8 cellular contexts compared by ENCODE assay signal in genomic region chr1:78005755-78006154, GRCh38. TPM values are rescaled to one million over a fixed set of nuclear protein-coding genes. Genes with fewer than 3 reads are reported as not detected.
DNase-seq lines count a peak whose midpoint lies in the region; ATAC-seq and TF ChIP-seq lines count a peak whose summit lies in the region.

No MANE protein-coding gene starts in this region.

- peak overlapping the region; percentile 87 for H2AFZ ChIP-seq in parathyroid adenoma

- H3K79me2 ChIP-seq in parathyroid adenoma, result no peaks in the 10 kb centered on the region

- POLR2A ChIA-PET in activated CD4-positive, alpha-beta memory T cell treated with anti-CD3 and anti-CD28 coated beads, Interleukin-2, amount 10 ng/mL, durations not matched to agents 7 days and 5 days (lab: Charles Lee), result interaction anchor here (1.1 to 15.8 kb wide), 12 partner anchors 8 to 323 kb away, joined by 3 to 671 read pairs (median 18); partner anchors contain the start of genes FUBP1, GIPC2, USP33 and ZZZ3

- no peaks in the 10 kb centered on the region for H3K9me3 ChIP-seq in parathyroid adenoma (ENCODE audit: control insufficient read depth, low read length)

- no peak overlapping the region for H3K9ac ChIP-seq in parathyroid adenoma

- H3K4me3 ChIP-seq in parathyroid adenoma (ENCODE audit: low read depth, low read length), result peak overlapping the region; percentile 96

- TF ChIP-seq CTCF in parathyroid adenoma (IDR thresholded peaks at IDR 0.05), result no peak

- no peak for ATAC-seq in GM19467 (IDR thresholded peaks at IDR 0.05; ENCODE audit: unreplicated experiment)
- no peak for ATAC-seq in HG03460 (IDR thresholded peaks at IDR 0.05; ENCODE audit: unreplicated experiment)

- H3K4me3 Mint-ChIP-seq in activated CD4-positive, alpha-beta memory T cell treated with anti-CD3 and anti-CD28 coated beads, Interleukin-2, amount 10 ng/mL, durations not matched to agents 7 days and 5 days, result peak overlapping the region; percentile 88

- peak overlapping the region; percentile 21 for H3K27ac Mint-ChIP-seq in activated CD4-positive, alpha-beta memory T cell treated with anti-CD3 and anti-CD28 coated beads, Interleukin-2, amount 10 ng/mL, durations not matched to agents 7 days and 5 days

- peak; percentile 39 for DNase-seq in DMS114 treated with DMSO at 0.1 percent for 48 hours (lab: John Stamatoyannopoulos, UW; ENCODE audit: unreplicated experiment)
- peak; percentile 33 to 34 for DNase-seq in Kasumi-1 (lab: John Stamatoyannopoulos, UW)
- no peak for DNase-seq in activated CD4-positive, alpha-beta memory T cell treated with anti-CD3 and anti-CD28 coated beads, Interleukin-2, amount 10 ng/mL, durations not matched to agents 7 days and 5 days
- DNase-seq in foreskin melanocyte, result peak; percentile 45
- no peak for DNase-seq in GOT3 (lab: John Stamatoyannopoulos, UW)

- CTCF ChIA-PET in activated CD4-positive, alpha-beta memory T cell treated with anti-CD3 and anti-CD28 coated beads, Interleukin-2, amount 10 ng/mL, durations not matched to agents 7 days and 5 days (lab: Charles Lee), result interaction anchor here (1.2 to 2.9 kb wide), 5 partner anchors 15 to 108 kb away, joined by 3 to 27 read pairs (median 14); partner anchors contain the start of gene FUBP1

- peaks cover 38% of the 10 kb centered on the region for H3K4me1 Mint-ChIP-seq in activated CD4-positive, alpha-beta memory T cell treated with anti-CD3 and anti-CD28 coated beads, Interleukin-2, amount 10 ng/mL, durations not matched to agents 7 days and 5 days

- H3K27me3 ChIP-seq in parathyroid adenoma (ENCODE audit: control insufficient read depth, insufficient read depth, low read length), result no peaks in the 10 kb centered on the region

- no peaks in the 10 kb centered on the region for H3K36me3 ChIP-seq in parathyroid adenoma (ENCODE audit: control insufficient read depth, insufficient read depth, low read length)

- peak overlapping the region; percentile 95 for H3K4me2 ChIP-seq in parathyroid adenoma (ENCODE audit: low read length)

- H3K27me3 Mint-ChIP-seq in activated CD4-positive, alpha-beta memory T cell treated with anti-CD3 and anti-CD28 coated beads, Interleukin-2, amount 10 ng/mL, durations not matched to agents 7 days and 5 days, result peaks cover 2% of the 10 kb centered on the region

- H3K4me1 ChIP-seq in parathyroid adenoma, result no peaks in the 10 kb centered on the region

- H3K27ac ChIP-seq in parathyroid adenoma, result peak overlapping the region; percentile 93

- H3K9me3 Mint-ChIP-seq in activated CD4-positive, alpha-beta memory T cell treated with anti-CD3 and anti-CD28 coated beads, Interleukin-2, amount 10 ng/mL, durations not matched to agents 7 days and 5 days, result no peaks in the 10 kb centered on the region

- H3K36me3 Mint-ChIP-seq in activated CD4-positive, alpha-beta memory T cell treated with anti-CD3 and anti-CD28 coated beads, Interleukin-2, amount 10 ng/mL, durations not matched to agents 7 days and 5 days (ENCODE audit: low read depth), result peaks cover 2% of the 10 kb centered on the region

RNA-seq across cellular contexts. Expression of gene DNAJB4, which starts 1.0 kb away (rescaled TPM):
- 10 to 100 TPM; 12.9 to 16.2 TPM for total RNA-seq in activated CD4-positive, alpha-beta memory T cell treated with anti-CD3 and anti-CD28 coated beads, Interleukin-2, amount 10 ng/mL, durations not matched to agents 7 days and 5 days

RNA-seq across cellular contexts. Expression of gene FUBP1, which starts 26.9 kb away (rescaled TPM):
- total RNA-seq in activated CD4-positive, alpha-beta memory T cell treated with anti-CD3 and anti-CD28 coated beads, Interleukin-2, amount 10 ng/mL, durations not matched to agents 7 days and 5 days, result 100 to 1,000 TPM; 182 to 185 TPM

RNA-seq across cellular contexts. Expression of gene GIPC2, which starts 40.0 kb away (rescaled TPM):
- total RNA-seq in activated CD4-positive, alpha-beta memory T cell treated with anti-CD3 and anti-CD28 coated beads, Interleukin-2, amount 10 ng/mL, durations not matched to agents 7 days and 5 days, result under 1 TPM; 0.10 to 0.15 TPM

Comparison
In these comparisons a context has a peak if more than half of its experiments do, and no peak if none do; other contexts are left out.
1. DNase-seq: peak in DMS114 treated with DMSO at 0.1 percent for 48 hours (single experiment), Kasumi-1 (2 of 2) and foreskin melanocyte (single experiment); none in activated CD4-positive, alpha-beta memory T cell treated with anti-CD3 and anti-CD28 coated beads, Interleukin-2, amount 10 ng/mL, durations not matched to agents 7 days and 5 days (single experiment) and GOT3 (single experiment).